In the genomic region with DNA sequence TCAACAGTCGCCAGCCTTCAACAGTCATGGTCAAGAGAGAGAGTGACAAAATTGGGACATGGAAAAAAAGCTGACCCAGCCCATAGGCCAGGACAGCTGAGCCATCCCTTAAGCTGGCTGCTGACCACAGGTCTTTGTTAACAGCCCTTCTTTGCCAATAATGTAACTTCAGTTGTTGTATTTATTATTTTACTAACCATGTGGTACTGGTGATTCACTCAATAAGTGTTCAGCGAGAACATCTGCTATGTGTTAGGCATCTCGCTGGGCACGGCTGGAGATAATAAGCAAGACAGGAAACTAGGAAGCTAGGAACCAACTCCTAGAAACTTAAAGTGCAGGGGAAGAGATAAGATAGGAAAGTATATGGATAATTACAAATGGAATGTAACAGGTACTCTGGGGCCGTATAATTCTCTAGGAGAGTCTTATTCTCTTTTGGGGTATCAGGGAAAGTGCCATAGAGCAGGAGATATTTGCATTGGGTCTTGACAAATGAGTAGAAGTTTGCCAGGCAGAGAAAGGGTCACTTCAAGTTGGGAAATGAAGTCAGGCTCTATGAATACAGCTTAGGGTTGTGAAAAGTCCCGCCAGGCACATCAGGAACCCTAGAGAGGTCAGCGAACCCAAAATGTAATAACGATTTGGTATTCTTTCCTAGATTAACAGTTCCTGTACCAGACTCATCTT, we compare ENCODE assay signal across 13 cellular contexts.
DNase-seq lines count a peak whose midpoint lies in the region; ATAC-seq and TF ChIP-seq lines count a peak whose summit lies in the region.
"Had no signal": no experiment of that assay in that cellular context is flagged by ENCODE, and none has a peak within 500 bp of the region (broad histone marks: within the 10 kb centered on the region; RNA-seq: fewer than 3 reads in every experiment).

No MANE protein-coding gene starts in this region.

- CTCF ChIA-PET in Calu3 (lab: Charles Lee), result no interaction called here

- H3K36me3 Mint-ChIP-seq in activated T-cell treated with anti-CD3 and anti-CD28 coated beads, Interleukin-2, amount 50 U/mL, for 4 hours (ENCODE audit: insufficient read depth), result no peaks in the 10 kb centered on the region
- no peaks in the 10 kb centered on the region for H3K36me3 Mint-ChIP-seq in Calu3 (ENCODE audit: insufficient read depth, unreplicated experiment)
- H3K36me3 Mint-ChIP-seq: activated CD8-positive, alpha-beta memory T cell treated with anti-CD3 and anti-CD28 coated beads, Interleukin-2, amount 10 ng/mL, durations not matched to agents 7 days and 5 days had no signal

- no peak for ATAC-seq in HG03108 (IDR thresholded peaks at IDR 0.05; ENCODE audit: unreplicated experiment)
- no peak for ATAC-seq in activated T-cell treated with anti-CD3 and anti-CD28 coated beads, Interleukin-2, amount 50 U/mL, for 4 hours
- ATAC-seq: activated CD8-positive, alpha-beta memory T cell treated with anti-CD3 and anti-CD28 coated beads, Interleukin-2, amount 10 ng/mL, durations not matched to agents 7 days and 5 days; gastroesophageal sphincter had no signal

- H3K4me3 ChIP-seq in SJSA1 (no peak overlapping the region), fibroblast of pulmonary artery (replicated peaks; ENCODE audit: low read depth, low read length) (no peak overlapping the region), smooth muscle cell (no peak overlapping the region), ascending aorta (no peak overlapping the region)
- H3K4me3 ChIP-seq: gastroesophageal sphincter, prostate gland had no signal

- H3K4me2 ChIP-seq in smooth muscle cell, result no peak overlapping the region

- peak; percentile 83 for DNase-seq in GM03348 (ENCODE audit: low spot score)
- peak; percentile 75 to 86 for DNase-seq in SJSA1 (ENCODE audit: low read depth in 1 of 2, low spot score in 2 of 2)
- peak; percentile 80 for DNase-seq in fibroblast of pulmonary artery (ENCODE audit: low read depth)
- no peak for DNase-seq in smooth muscle cell (lab: John Stamatoyannopoulos, UW; ENCODE audit: unreplicated experiment)
- no peak for DNase-seq in ascending aorta (ENCODE audit: low spot score in 2 of 2)
- no peak for DNase-seq in activated T-cell treated with anti-CD3 and anti-CD28 coated beads, Interleukin-2, amount 50 U/mL, for 4 hours
- DNase-seq in Calu3, result no peak
- DNase-seq: activated CD8-positive, alpha-beta memory T cell treated with anti-CD3 and anti-CD28 coated beads, Interleukin-2, amount 10 ng/mL, durations not matched to agents 7 days and 5 days; aorta; NCI-H345 had no signal

- no TSS peak for BruUV-seq in Calu3 (replicated peaks; lab: Mats Ljungman, UMichigan)

- H3K4me3 Mint-ChIP-seq in activated T-cell treated with anti-CD3 and anti-CD28 coated beads, Interleukin-2, amount 50 U/mL, for 4 hours, result no peak overlapping the region
- no peak overlapping the region for H3K4me3 Mint-ChIP-seq in Calu3 (ENCODE audit: low read depth, unreplicated experiment)
- H3K4me3 Mint-ChIP-seq: activated CD8-positive, alpha-beta memory T cell treated with anti-CD3 and anti-CD28 coated beads, Interleukin-2, amount 10 ng/mL, durations not matched to agents 7 days and 5 days had no signal

- no peaks in the 10 kb centered on the region for H3K79me2 ChIP-seq in smooth muscle cell (ENCODE audit: low read depth)

- no peak overlapping the region for H2AFZ ChIP-seq in smooth muscle cell (ENCODE audit: low read depth)

- H3K27ac Mint-ChIP-seq in Calu3 (ENCODE audit: unreplicated experiment), result no peak overlapping the region
- H3K27ac Mint-ChIP-seq: activated CD8-positive, alpha-beta memory T cell treated with anti-CD3 and anti-CD28 coated beads, Interleukin-2, amount 10 ng/mL, durations not matched to agents 7 days and 5 days had no signal

- H3K9me3 ChIP-seq in SJSA1 (replicated peaks) (no peaks in the 10 kb centered on the region), smooth muscle cell (replicated peaks; ENCODE audit: low read depth) (no peaks in the 10 kb centered on the region), ascending aorta (no peaks in the 10 kb centered on the region)
- H3K9me3 ChIP-seq: prostate gland had no signal

- 48% methylated on average over 8 of the region's 8 CpGs for WGBS in smooth muscle cell (ENCODE audit: low lambda C conversion rate)

- no peaks in the 10 kb centered on the region for H3K4me1 Mint-ChIP-seq in activated T-cell treated with anti-CD3 and anti-CD28 coated beads, Interleukin-2, amount 50 U/mL, for 4 hours (ENCODE audit: low read depth)
- no peaks in the 10 kb centered on the region for H3K4me1 Mint-ChIP-seq in Calu3 (ENCODE audit: low read depth, unreplicated experiment)

- H3K36me3 ChIP-seq in SJSA1 (no peaks in the 10 kb centered on the region), smooth muscle cell (ENCODE audit: low read depth) (no peaks in the 10 kb centered on the region), ascending aorta (no peaks in the 10 kb centered on the region)
- H3K36me3 ChIP-seq: gastroesophageal sphincter, prostate gland had no signal

- no peaks in the 10 kb centered on the region for H4K20me1 ChIP-seq in smooth muscle cell (ENCODE audit: low read depth)

- H3K9me3 Mint-ChIP-seq in activated T-cell treated with anti-CD3 and anti-CD28 coated beads, Interleukin-2, amount 50 U/mL, for 4 hours, result no peaks in the 10 kb centered on the region
- H3K9me3 Mint-ChIP-seq in Calu3 (ENCODE audit: low read depth, unreplicated experiment), result no peaks in the 10 kb centered on the region

- H3K27ac ChIP-seq in SJSA1 (peak overlapping the region; percentile 52), smooth muscle cell (ENCODE audit: low read depth) (peak overlapping the region; percentile 57), ascending aorta (no peak overlapping the region)
- H3K27ac ChIP-seq: gastroesophageal sphincter, prostate gland had no signal

- intact Hi-C loops in ascending aorta (cut with DNase I) (no loop called here), Calu3 (cut with micrococcal nuclease; ENCODE audit: unreplicated experiment) (no loop called here)

- H3K9ac ChIP-seq in smooth muscle cell (ENCODE audit: low read depth), result no peak overlapping the region

- TF ChIP-seq CTCF in fibroblast of pulmonary artery (IDR thresholded peaks at IDR 0.05; ENCODE audit: low read length, missing control alignments), result no peak
- no peak for TF ChIP-seq CTCF in smooth muscle cell (IDR thresholded peaks at IDR 0.05; ENCODE audit: borderline replicate concordance, insufficient read depth, poor library complexity, severe bottlenecking)
- TF ChIP-seq CTCF in ascending aorta (IDR thresholded peaks at IDR 0.05), result no peak
- no peak for TF ChIP-seq CTCF in Calu3 (IDR thresholded peaks at IDR 0.05; ENCODE audit: unreplicated experiment)

- peaks cover 14% of the 10 kb centered on the region for H3K27me3 Mint-ChIP-seq in activated T-cell treated with anti-CD3 and anti-CD28 coated beads, Interleukin-2, amount 50 U/mL, for 4 hours (ENCODE audit: low read depth)
- peaks cover 63% of the 10 kb centered on the region for H3K27me3 Mint-ChIP-seq in Calu3 (ENCODE audit: unreplicated experiment)

- no peaks in the 10 kb centered on the region for H3F3A ChIP-seq in smooth muscle cell (ENCODE audit: low read depth)

- H3K27me3 ChIP-seq in SJSA1 (replicated peaks) (no peaks in the 10 kb centered on the region), smooth muscle cell (ENCODE audit: low read depth) (no peaks in the 10 kb centered on the region), ascending aorta (no peaks in the 10 kb centered on the region)
- H3K27me3 ChIP-seq: gastroesophageal sphincter had no signal

- H3K4me1 ChIP-seq in SJSA1 (replicated peaks) (peaks cover 17% of the 10 kb centered on the region), smooth muscle cell (ENCODE audit: low read depth) (no peaks in the 10 kb centered on the region), ascending aorta (no peaks in the 10 kb centered on the region)
- H3K4me1 ChIP-seq: gastroesophageal sphincter, prostate gland had no signal

Comparison
In these comparisons a context has a peak if more than half of its experiments do, and no peak if none do; other contexts are left out.
1. DNase-seq: peak in GM03348 (single experiment), SJSA1 (2 of 2) and fibroblast of pulmonary artery (single experiment); none in smooth muscle cell (single experiment), ascending aorta (0 of 2), activated T-cell treated with anti-CD3 and anti-CD28 coated beads, Interleukin-2, amount 50 U/mL, for 4 hours (single experiment) and Calu3 (single experiment).
2. H3K27ac ChIP-seq: peak in SJSA1 (single experiment) and smooth muscle cell (single experiment); none in ascending aorta (0 of 2).